15 cellular contexts compared by ENCODE assay signal in genomic region chr5:171205375-171205774, GRCh38.
"Had no signal": no experiment of that assay in that cellular context is flagged by ENCODE, and none has a peak within 500 bp of the region (broad histone marks: within the 10 kb centered on the region; RNA-seq: fewer than 3 reads in every experiment).

No MANE protein-coding gene starts in this region.

- H3K27me3 ChIP-seq: adrenal gland, gastrocnemius medialis, left lung, pancreas, thyroid gland had no signal

- H3K4me3 ChIP-seq: adrenal gland, gastrocnemius medialis, left lung, pancreas, skin epidermis, thyroid gland had no signal

- H3K4me1 ChIP-seq: adrenal gland, gastrocnemius medialis, left lung, pancreas, thyroid gland had no signal

- FAIRE-seq: keratinocyte, pancreas had no signal

- DNase-seq: activated CD4-positive, alpha-beta T cell treated with anti-CD3 and anti-CD28 coated beads, Interleukin-2, amount 50 U/mL, for 4 hours; activated CD4-positive, CD25-positive, alpha-beta regulatory T cell treated with anti-CD3 and anti-CD28 coated beads, Interleukin-2, amount 50 U/mL, for 72 hours; activated naive CD4-positive, alpha-beta T cell treated with anti-CD3 and anti-CD28 coated beads, Interleukin-2, amount 50 U/mL, for 16 hours; activated T-cell treated with anti-CD3 and anti-CD28 coated beads, Interleukin-2, amount 50 U/mL, for 1 hour; adrenal gland; central memory CD4-positive, alpha-beta T cell; cortex of kidney; effector memory CD4-positive, alpha-beta T cell; gastrocnemius medialis; left lung; pancreas; thyroid gland had no signal

- H3K27ac ChIP-seq: adrenal gland, epithelial cell of prostate, gastrocnemius medialis, left lung, pancreas, skin epidermis, thyroid gland had no signal

- H3K9me3 ChIP-seq: adrenal gland, gastrocnemius medialis, left lung, pancreas, thyroid gland had no signal

- H3K36me3 ChIP-seq: adrenal gland, gastrocnemius medialis, left lung, pancreas, thyroid gland had no signal

- ATAC-seq: gastrocnemius medialis, left lung, pancreas had no signal
